In genomic region chr2:241950878-241951331, GRCh38 we compare ENCODE assay signal across 8 cellular contexts.
DNase-seq lines count a peak whose midpoint lies in the region; ATAC-seq and TF ChIP-seq lines count a peak whose summit lies in the region.

No MANE protein-coding gene starts in this region.

- H3K27me3 ChIP-seq in OCI-LY3 (ENCODE audit: low read depth, low read length) (no peaks in the 10 kb centered on the region), neural cell (ENCODE audit: insufficient read depth, low read depth, low read length) (no peaks in the 10 kb centered on the region)

- TF ChIP-seq RAD21 in neural cell (conservative IDR thresholded peaks at IDR 0.05), result peak; percentile 98

- H3K79me2 ChIP-seq in OCI-LY3 (ENCODE audit: low read length) (no peaks in the 10 kb centered on the region), neural cell (replicated peaks; ENCODE audit: insufficient read depth, low read length) (no peaks in the 10 kb centered on the region)

- H3K27me3 Mint-ChIP-seq in activated T-cell treated with anti-CD3 and anti-CD28 coated beads, Interleukin-2, amount 50 U/mL, for 24 hours, result no peaks in the 10 kb centered on the region
- H3K27me3 Mint-ChIP-seq in stimulated activated naive CD8-positive, alpha-beta T cell treated with anti-CD3 and anti-CD28 coated beads, Interleukin-15, amount 100 ng/mL, for 72 hours, result no peaks in the 10 kb centered on the region

- DNase-seq in CD1c-positive myeloid dendritic cell (ENCODE audit: extremely low spot score), result peak; percentile 75
- DNase-seq in HFF-Myc (ENCODE audit: extremely low read depth, low read depth), result peak; percentile 17
- DNase-seq in activated T-cell treated with anti-CD3 and anti-CD28 coated beads, Interleukin-2, amount 50 U/mL, for 24 hours, result peak; percentile 80
- peak; percentile 63 for DNase-seq in fibroblast of mammary gland (ENCODE audit: low read depth)
- peak; percentile 34 to 39 for DNase-seq in stimulated activated naive CD8-positive, alpha-beta T cell treated with anti-CD3 and anti-CD28 coated beads, Interleukin-15, amount 100 ng/mL, for 72 hours

- H3K27ac ChIP-seq in OCI-LY3 (ENCODE audit: low read length) (no peak overlapping the region), neural cell (ENCODE audit: low read length) (no peak overlapping the region)

- H3K4me1 ChIP-seq in OCI-LY3 (ENCODE audit: low read length), result peaks cover 3% of the 10 kb centered on the region; the same call in 1 of the 2 replicates

- H3K27ac Mint-ChIP-seq in activated T-cell treated with anti-CD3 and anti-CD28 coated beads, Interleukin-2, amount 50 U/mL, for 24 hours, result no peak overlapping the region
- H3K27ac Mint-ChIP-seq in stimulated activated naive CD8-positive, alpha-beta T cell treated with anti-CD3 and anti-CD28 coated beads, Interleukin-15, amount 100 ng/mL, for 72 hours, result no peak overlapping the region

- H2AFZ ChIP-seq in OCI-LY3 (ENCODE audit: low read depth, low read length) (no peak overlapping the region), neural cell (ENCODE audit: low read depth, low read length) (no peak overlapping the region)

- no peak overlapping the region for H3K4me3 ChIP-seq in HFF-Myc (replicated peaks; ENCODE audit: low read depth, low read length)
- no peak overlapping the region for H3K4me3 ChIP-seq in OCI-LY3 (ENCODE audit: low read length)
- H3K4me3 ChIP-seq in fibroblast of mammary gland (ENCODE audit: control insufficient read depth, low read depth, low read length), result no peak overlapping the region
- H3K4me3 ChIP-seq in neural cell (ENCODE audit: low read length), result no peak overlapping the region

- no peaks in the 10 kb centered on the region for H3F3A ChIP-seq in neural cell (ENCODE audit: insufficient read depth, low read length, poor library complexity, severe bottlenecking)

- peak; percentile 94 for TF ChIP-seq CTCF in HFF-Myc (IDR thresholded peaks at IDR 0.05; ENCODE audit: low read depth, low read length, missing control alignments)
- peak; percentile 78 for TF ChIP-seq CTCF in OCI-LY3 (IDR thresholded peaks at IDR 0.05; ENCODE audit: low read depth, low read length)
- TF ChIP-seq CTCF in fibroblast of mammary gland (conservative IDR thresholded peaks at IDR 0.05; ENCODE audit: control insufficient read depth, insufficient read depth, low read depth, low read length), result peak; percentile 93
- peak; percentile 97 for TF ChIP-seq CTCF in neural cell (IDR thresholded peaks at IDR 0.05; ENCODE audit: poor library complexity, severe bottlenecking)

- H4K20me1 ChIP-seq in OCI-LY3 (ENCODE audit: insufficient read depth, low read length) (no peaks in the 10 kb centered on the region; the same call in none of the 2 replicates), neural cell (ENCODE audit: insufficient read depth) (no peaks in the 10 kb centered on the region)

- H3K36me3 ChIP-seq in OCI-LY3 (replicated peaks; ENCODE audit: low read depth, low read length) (no peaks in the 10 kb centered on the region), neural cell (ENCODE audit: insufficient read depth, low read length) (no peaks in the 10 kb centered on the region)

- no peak overlapping the region for H3K9ac ChIP-seq in OCI-LY3 (ENCODE audit: low read length)
- no peak overlapping the region for H3K9ac ChIP-seq in neural cell (ENCODE audit: low read length)

- no peaks in the 10 kb centered on the region for H3K36me3 Mint-ChIP-seq in activated T-cell treated with anti-CD3 and anti-CD28 coated beads, Interleukin-2, amount 50 U/mL, for 24 hours (ENCODE audit: low read depth)

- peaks cover 3% of the 10 kb centered on the region for H3K4me1 Mint-ChIP-seq in activated T-cell treated with anti-CD3 and anti-CD28 coated beads, Interleukin-2, amount 50 U/mL, for 24 hours (ENCODE audit: low read depth)
- H3K4me1 Mint-ChIP-seq in stimulated activated naive CD8-positive, alpha-beta T cell treated with anti-CD3 and anti-CD28 coated beads, Interleukin-15, amount 100 ng/mL, for 72 hours, result no peaks in the 10 kb centered on the region

- no peaks in the 10 kb centered on the region for H3K9me2 ChIP-seq in neural cell (ENCODE audit: insufficient read depth, low read length)

- H3K9me3 Mint-ChIP-seq in activated T-cell treated with anti-CD3 and anti-CD28 coated beads, Interleukin-2, amount 50 U/mL, for 24 hours, result no peaks in the 10 kb centered on the region
- H3K9me3 Mint-ChIP-seq in stimulated activated naive CD8-positive, alpha-beta T cell treated with anti-CD3 and anti-CD28 coated beads, Interleukin-15, amount 100 ng/mL, for 72 hours, result no peaks in the 10 kb centered on the region

- no peak overlapping the region for H3K4me3 Mint-ChIP-seq in activated T-cell treated with anti-CD3 and anti-CD28 coated beads, Interleukin-2, amount 50 U/mL, for 24 hours
- H3K4me3 Mint-ChIP-seq in stimulated activated naive CD8-positive, alpha-beta T cell treated with anti-CD3 and anti-CD28 coated beads, Interleukin-15, amount 100 ng/mL, for 72 hours, result no peak overlapping the region

- H3K9me3 ChIP-seq in OCI-LY3 (ENCODE audit: insufficient read depth, low read length) (no peaks in the 10 kb centered on the region), neural cell (ENCODE audit: low read length) (no peaks in the 10 kb centered on the region)

- H3K4me2 ChIP-seq in OCI-LY3 (ENCODE audit: low read length) (peak overlapping the region; percentile 52), neural cell (ENCODE audit: low read length) (no peak overlapping the region)

- TF ChIP-seq EP300 in neural cell (conservative IDR thresholded peaks at IDR 0.05; ENCODE audit: poor library complexity, severe bottlenecking), result no peak

- peak; percentile 52 for ATAC-seq in stimulated activated naive CD8-positive, alpha-beta T cell treated with anti-CD3 and anti-CD28 coated beads, Interleukin-15, amount 100 ng/mL, for 72 hours
- ATAC-seq in HG02981 (IDR thresholded peaks at IDR 0.05; ENCODE audit: unreplicated experiment), result no peak

TF ChIP-seq in neural cell, 6 proteins besides CTCF, POLR2A, EP300 and RAD21:
- no peak for TF ChIP-seq REST (IDR thresholded peaks at IDR 0.05; ENCODE audit: borderline replicate concordance)
- TF ChIP-seq EZH2 (IDR thresholded peaks at IDR 0.05; ENCODE audit: borderline replicate concordance, insufficient read depth, low read length, poor library complexity, severe bottlenecking), result no peak
- TF ChIP-seq POLR2AphosphoS5 (IDR thresholded peaks at IDR 0.05), result no peak
- TF ChIP-seq MXI1 (conservative IDR thresholded peaks at IDR 0.05; ENCODE audit: poor library complexity, severe bottlenecking), result peak; percentile 15
- TF ChIP-seq SMC3 (conservative IDR thresholded peaks at IDR 0.05; ENCODE audit: poor library complexity), result peak; percentile 99
- TF ChIP-seq TAF1 (IDR thresholded peaks at IDR 0.05; ENCODE audit: low read depth), result no peak

Comparison
In these comparisons a context has a peak if more than half of its experiments do, and no peak if none do; other contexts are left out.
1. DNase-seq: peak in every context shown above with its lines; median percentile 80 in activated T-cell treated with anti-CD3 and anti-CD28 coated beads, Interleukin-2, amount 50 U/mL, for 24 hours; 75 in CD1c-positive myeloid dendritic cell; 63 in fibroblast of mammary gland; 36 in stimulated activated naive CD8-positive, alpha-beta T cell treated with anti-CD3 and anti-CD28 coated beads, Interleukin-15, amount 100 ng/mL, for 72 hours; 17 in HFF-Myc.